1 cellular context compared by ENCODE assay signal in the genomic region with DNA sequence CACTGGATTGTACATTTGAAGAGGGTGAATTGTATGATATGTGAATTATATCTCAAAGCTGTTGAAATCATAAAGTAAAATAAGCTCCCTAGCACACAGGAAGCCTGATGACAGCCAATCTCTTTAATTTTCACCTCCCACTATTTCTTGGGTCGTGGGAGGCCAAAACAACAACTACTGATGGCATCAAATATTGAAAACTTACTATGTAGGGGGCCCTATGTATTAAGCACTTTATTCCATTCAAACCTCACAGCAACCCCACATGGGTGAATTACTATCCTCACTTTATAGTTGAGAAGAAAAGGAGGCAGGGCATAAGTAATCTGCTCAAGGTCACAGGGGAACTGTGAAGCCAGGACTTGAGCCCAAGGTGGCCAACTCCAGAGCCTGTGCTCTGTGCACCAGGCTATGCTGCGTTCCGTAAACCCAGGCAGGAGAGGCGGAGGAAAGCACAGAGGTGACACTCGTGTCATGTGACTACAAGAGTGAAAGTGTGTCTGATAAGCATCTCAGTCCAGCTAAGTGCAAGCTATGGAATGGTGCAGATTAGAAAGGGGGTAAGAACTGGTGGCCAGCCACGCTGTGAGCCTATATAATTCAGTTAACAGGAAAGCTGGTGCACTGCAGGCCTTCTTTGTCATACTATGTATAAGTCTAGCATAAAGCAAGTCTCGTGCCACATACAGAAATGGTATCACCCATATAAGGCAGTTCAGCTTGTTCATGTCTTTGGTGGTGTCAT.
TF ChIP-seq lines count a peak whose summit lies in the region.

No MANE protein-coding gene starts in this region.

TF ChIP-seq in SK-N-SH, 30 proteins besides CTCF, POLR2A, EP300 and RAD21 (continued from another document):
- TF ChIP-seq, protein P1, sequence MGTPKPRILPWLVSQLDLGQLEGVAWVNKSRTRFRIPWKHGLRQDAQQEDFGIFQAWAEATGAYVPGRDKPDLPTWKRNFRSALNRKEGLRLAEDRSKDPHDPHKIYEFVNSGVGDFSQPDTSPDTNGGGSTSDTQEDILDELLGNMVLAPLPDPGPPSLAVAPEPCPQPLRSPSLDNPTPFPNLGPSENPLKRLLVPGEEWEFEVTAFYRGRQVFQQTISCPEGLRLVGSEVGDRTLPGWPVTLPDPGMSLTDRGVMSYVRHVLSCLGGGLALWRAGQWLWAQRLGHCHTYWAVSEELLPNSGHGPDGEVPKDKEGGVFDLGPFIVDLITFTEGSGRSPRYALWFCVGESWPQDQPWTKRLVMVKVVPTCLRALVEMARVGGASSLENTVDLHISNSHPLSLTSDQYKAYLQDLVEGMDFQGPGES (IDR thresholded peaks at IDR 0.05; ENCODE audit: low read depth, low read length) = no peak
- TF ChIP-seq JUND (IDR thresholded peaks at IDR 0.05) (no peak), RFX5 (IDR thresholded peaks at IDR 0.05; ENCODE audit: low read length) (no peak), USF2 (IDR thresholded peaks at IDR 0.05; ENCODE audit: borderline replicate concordance, low read depth, low read length) (no peak), GATA2 (CRISPR knock-in tag; IDR thresholded peaks at IDR 0.05) (peak; percentile 90), POLR2AphosphoS5 (IDR thresholded peaks at IDR 0.05; ENCODE audit: low read depth, low read length) (no peak), EZH2phosphoT487 (IDR thresholded peaks at IDR 0.05; ENCODE audit: borderline replicate concordance, low read depth) (no peak), RCOR1 (IDR thresholded peaks at IDR 0.05; ENCODE audit: low read length) (peak; percentile 91), CHD2 (IDR thresholded peaks at IDR 0.05; ENCODE audit: low read length, partially characterized antibody) (peak; percentile 54), SIN3A (IDR thresholded peaks at IDR 0.05; ENCODE audit: borderline replicate concordance, low read depth, low read length) (no peak), ELF1 (IDR thresholded peaks at IDR 0.05) (no peak), MXI1 (IDR thresholded peaks at IDR 0.05; ENCODE audit: low read depth, low read length) (peak; percentile 52; the same call in 1 of the 2 replicates), NRF1 (IDR thresholded peaks at IDR 0.05; ENCODE audit: low read depth, low read length) (no peak), NFIC (IDR thresholded peaks at IDR 0.05; ENCODE audit: borderline replicate concordance) (no peak), GABPA (IDR thresholded peaks at IDR 0.05; ENCODE audit: low read depth) (no peak), YY1 (IDR thresholded peaks at IDR 0.05; ENCODE audit: low read depth) (no peak), MAX (IDR thresholded peaks at IDR 0.05; ENCODE audit: low read depth) (no peak)
- TF ChIP-seq, protein P2, sequence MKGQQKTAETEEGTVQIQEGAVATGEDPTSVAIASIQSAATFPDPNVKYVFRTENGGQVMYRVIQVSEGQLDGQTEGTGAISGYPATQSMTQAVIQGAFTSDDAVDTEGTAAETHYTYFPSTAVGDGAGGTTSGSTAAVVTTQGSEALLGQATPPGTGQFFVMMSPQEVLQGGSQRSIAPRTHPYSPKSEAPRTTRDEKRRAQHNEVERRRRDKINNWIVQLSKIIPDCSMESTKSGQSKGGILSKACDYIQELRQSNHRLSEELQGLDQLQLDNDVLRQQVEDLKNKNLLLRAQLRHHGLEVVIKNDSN (IDR thresholded peaks at IDR 0.05; ENCODE audit: borderline replicate concordance, low read depth) = peak; percentile 49; the same call in 1 of the 2 replicates
- TF ChIP-seq, protein P3, sequence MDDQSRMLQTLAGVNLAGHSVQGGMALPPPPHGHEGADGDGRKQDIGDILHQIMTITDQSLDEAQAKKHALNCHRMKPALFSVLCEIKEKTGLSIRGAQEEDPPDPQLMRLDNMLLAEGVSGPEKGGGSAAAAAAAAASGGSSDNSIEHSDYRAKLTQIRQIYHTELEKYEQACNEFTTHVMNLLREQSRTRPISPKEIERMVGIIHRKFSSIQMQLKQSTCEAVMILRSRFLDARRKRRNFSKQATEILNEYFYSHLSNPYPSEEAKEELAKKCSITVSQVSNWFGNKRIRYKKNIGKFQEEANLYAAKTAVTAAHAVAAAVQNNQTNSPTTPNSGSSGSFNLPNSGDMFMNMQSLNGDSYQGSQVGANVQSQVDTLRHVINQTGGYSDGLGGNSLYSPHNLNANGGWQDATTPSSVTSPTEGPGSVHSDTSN (IDR thresholded peaks at IDR 0.05) = no peak
